ENCODE assay signal across 8 cellular contexts in genomic region chr9:129458663-129459549, GRCh38.
DNase-seq lines count a peak whose midpoint lies in the region; ATAC-seq and TF ChIP-seq lines count a peak whose summit lies in the region.

No MANE protein-coding gene starts in this region.

- TF ChIP-seq CTCF in PC-9 (conservative IDR thresholded peaks at IDR 0.05) (no peak), transverse colon (IDR thresholded peaks at IDR 0.05) (no peak)

- peaks cover 42% of the 10 kb centered on the region for H3K4me1 ChIP-seq in PC-9 (replicated peaks; ENCODE audit: insufficient read depth)
- H3K4me1 ChIP-seq in mucosa of rectum (ENCODE audit: control insufficient read depth in 2 of 2, insufficient read depth in 2 of 2, low read length in 2 of 2): peaks cover 28 to 29% of the 10 kb centered on the region in 2 donors
- H3K4me1 ChIP-seq in transverse colon: peaks cover 35 to 38% (median 37%) of the 10 kb centered on the region in 4 donors

- no peak overlapping the region for H3K27ac ChIP-seq in PC-9
- peak overlapping the region; percentile 26 to 98 for H3K27ac ChIP-seq in mucosa of rectum (ENCODE audit: low read depth in 2 of 2, low read length in 2 of 2)
- peak overlapping the region; percentile 68 to 97 (median 96) for H3K27ac ChIP-seq in transverse colon

- H3K36me3 Mint-ChIP-seq in central memory CD8-positive, alpha-beta T cell (ENCODE audit: insufficient read depth): peaks cover 17% of the 10 kb centered on the region

- POLR2A ChIA-PET in PC-9 (lab: Charles Lee; ENCODE audit: unreplicated experiment): no interaction called here

- no peaks in the 10 kb centered on the region for H4K20me1 ChIP-seq in PC-9 (ENCODE audit: insufficient read depth)

- ATAC-seq in central memory CD8-positive, alpha-beta T cell (replicated peaks; ENCODE audit: extremely low read depth, poor library complexity, severe bottlenecking): peak; percentile 1
- ATAC-seq in HG03521 (IDR thresholded peaks at IDR 0.05; ENCODE audit: unreplicated experiment) (no peak), HG03571 (IDR thresholded peaks at IDR 0.05; ENCODE audit: unreplicated experiment) (no peak)

- H3F3A ChIP-seq in PC-9 (ENCODE audit: insufficient read depth, low read depth): peaks cover 14% of the 10 kb centered on the region

- H3K27me3 ChIP-seq in PC-9 (ENCODE audit: insufficient read depth, low read depth) (no peaks in the 10 kb centered on the region), mucosa of rectum (ENCODE audit: control insufficient read depth in 2 of 2, insufficient read depth in 2 of 2, low read length in 2 of 2) (no peaks in the 10 kb centered on the region), transverse colon (no peaks in the 10 kb centered on the region)

- 29% methylated on average over 14 of the region's 29 CpGs; no CpG with 5 or more reads in 1 of the 2 donors for WGBS in transverse colon (ENCODE audit: low coverage in 1 of 2), 2 donors

- in situ Hi-C loops in transverse colon (cut with MboI; ENCODE audit: low pct_ligation_motif_present in 1 of 4, low pct_unique_long_range_greater_than_20kb in 1 of 4, low sequenced_read_pairs in 3 of 4): no loop called here

- no peaks in the 10 kb centered on the region for H3K9me3 ChIP-seq in PC-9 (ENCODE audit: insufficient read depth, low read depth)
- no peaks in the 10 kb centered on the region for H3K9me3 ChIP-seq in mucosa of rectum (ENCODE audit: control insufficient read depth in 2 of 2, low read length in 2 of 2)
- no peaks in the 10 kb centered on the region for H3K9me3 ChIP-seq in transverse colon

- H3K4me3 Mint-ChIP-seq in central memory CD8-positive, alpha-beta T cell: peak overlapping the region; percentile 81

- peak overlapping the region; percentile 14 to 44 for H3K9ac ChIP-seq in mucosa of rectum (ENCODE audit: low read depth in 1 of 2, low read length in 2 of 2)

- CTCF ChIA-PET in PC-9 (lab: Charles Lee): interaction anchor here (0.6 kb wide), 2 partner anchors 153 to 165 kb away, joined by 4 read pairs; no protein-coding TSS in a partner anchor

- peaks cover 37% of the 10 kb centered on the region for H3K4me1 Mint-ChIP-seq in central memory CD8-positive, alpha-beta T cell

- intact Hi-C loops in PC-9 (cut with micrococcal nuclease; ENCODE audit: unreplicated experiment) (no loop called here), transverse colon (cut with DNase I; ENCODE audit: low total_unique reads) (no loop called here)

- H3K36me3 ChIP-seq in PC-9 (ENCODE audit: low read depth): no peaks in the 10 kb centered on the region
- no peaks in the 10 kb centered on the region for H3K36me3 ChIP-seq in mucosa of rectum (ENCODE audit: control insufficient read depth in 2 of 2, insufficient read depth in 2 of 2, low read length in 2 of 2)
- no peaks in the 10 kb centered on the region for H3K36me3 ChIP-seq in transverse colon

- TF ChIP-seq EP300 in transverse colon (IDR thresholded peaks at IDR 0.05; ENCODE audit: low read depth): no peak

- no peaks in the 10 kb centered on the region for H3K9me3 Mint-ChIP-seq in central memory CD8-positive, alpha-beta T cell

- no peaks in the 10 kb centered on the region for H3K79me2 ChIP-seq in PC-9 (ENCODE audit: low read depth)

- peak; percentile 66 to 72 for DNase-seq in NCI-H2081 (lab: John Stamatoyannopoulos, UW)
- DNase-seq in NCI-H2081 treated with DMSO at 0.1 percent for 48 hours (lab: John Stamatoyannopoulos, UW): no peak
- peak in 1 of 2 experiments; percentile 33 for DNase-seq in PC-9
- DNase-seq in central memory CD8-positive, alpha-beta T cell (ENCODE audit: low spot score in 2 of 2): peak in 1 of 2 donors; percentile 36
- DNase-seq in transverse colon: peak; percentile 47

- no peak for TF ChIP-seq POLR2A in transverse colon (IDR thresholded peaks at IDR 0.05)

- no peak overlapping the region for H2AFZ ChIP-seq in PC-9

- no peaks in the 10 kb centered on the region for H3K9me2 ChIP-seq in PC-9 (ENCODE audit: insufficient read depth)

- H3K4me3 ChIP-seq in PC-9 (no peak overlapping the region), mucosa of rectum (ENCODE audit: low read length in 2 of 2) (no peak overlapping the region), transverse colon (no peak overlapping the region)

- no peaks in the 10 kb centered on the region for H3K27me3 Mint-ChIP-seq in central memory CD8-positive, alpha-beta T cell

- BruUV-seq in PC-9 (replicated peaks; lab: Mats Ljungman, UMichigan): no TSS peak

- H3K4me2 ChIP-seq in PC-9: 0 out of 2 replicates have a peak overlapping the region, but pooled peaks have one; percentile 2

- peak overlapping the region; percentile 95 for H3K27ac Mint-ChIP-seq in central memory CD8-positive, alpha-beta T cell (ENCODE audit: low read depth)
